In the genomic region with DNA sequence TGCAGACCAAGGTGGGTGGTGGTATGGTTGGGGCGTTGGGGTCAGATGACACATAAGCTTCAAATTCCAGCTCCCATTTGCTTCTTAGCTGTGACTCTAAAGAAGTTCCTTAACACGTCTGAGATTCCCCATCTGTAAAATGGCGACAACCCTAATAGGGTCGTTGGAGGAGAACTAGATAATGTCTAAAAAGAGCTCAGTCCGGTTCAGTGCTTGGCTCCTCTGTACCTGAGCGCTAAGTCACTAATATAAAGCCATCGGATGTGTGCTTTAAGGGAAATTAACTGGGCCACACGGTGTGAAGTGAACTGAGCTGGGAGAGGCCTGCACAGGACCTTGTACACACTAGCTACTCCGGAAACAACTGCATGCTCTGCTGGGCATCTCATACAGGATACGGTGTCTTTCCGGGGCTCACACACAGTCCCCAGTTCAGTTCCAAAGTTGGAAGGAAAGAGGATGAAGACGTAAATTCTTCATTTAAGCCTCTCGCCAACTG, we compare ENCODE assay signal across 8 cellular contexts. TPM values are rescaled to one million over a fixed set of nuclear protein-coding genes. Genes with fewer than 3 reads are reported as not detected.
A peak's percentile ranks its signal among the peaks of the same experiment; 100 is the strongest.
DNase-seq lines count a peak whose midpoint lies in the region; ATAC-seq and TF ChIP-seq lines count a peak whose summit lies in the region.

No MANE protein-coding gene starts in this region.

- POLR2A ChIA-PET in Caco-2 (lab: Charles Lee): interaction anchor here (0.7 to 2.2 kb wide), 11 partner anchors 9 to 335 kb away, joined by 3 to 36 read pairs (median 4); partner anchors contain the start of genes AVPI1, MARVELD1 and RRP12

- BruUV-seq in Caco-2 (replicated peaks; lab: Mats Ljungman, UMichigan): TSS peak; percentile 97

- H3K4me2 ChIP-seq in GM23338: no peak overlapping the region

- intact Hi-C loops in Caco-2 (cut with micrococcal nuclease; ENCODE audit: unreplicated experiment): loop anchor here (10.0 kb wide), 1 partner anchor 332 kb away; the partner anchor contains the start of gene RRP12

- H3K27ac ChIP-seq in GM23338 (ENCODE audit: low read depth): no peak overlapping the region

- peak; percentile 11 for ATAC-seq in GM23338

- H3K27me3 Mint-ChIP-seq in Caco-2 (ENCODE audit: insufficient read depth, unreplicated experiment): no peaks in the 10 kb centered on the region
- peaks cover 29% of the 10 kb centered on the region for H3K27me3 Mint-ChIP-seq in GM23338 (ENCODE audit: insufficient read depth, low read depth, poor library complexity)
- peaks cover 14% of the 10 kb centered on the region for H3K27me3 Mint-ChIP-seq in endothelial cell (ENCODE audit: unreplicated experiment)
- peaks cover 21% of the 10 kb centered on the region for H3K27me3 Mint-ChIP-seq in progenitor cell of endocrine pancreas

- H4K20me1 ChIP-seq in GM23338 (replicated peaks; ENCODE audit: insufficient read depth): peaks cover 18% of the 10 kb centered on the region

- CTCF ChIA-PET in Caco-2 (lab: Charles Lee): interaction anchor here (0.7 to 3.6 kb wide), 9 partner anchors 8 to 1306 kb away, joined by 3 to 17 read pairs (median 7); partner anchors contain the start of genes AVPI1 and MARVELD1

- H3K9me2 ChIP-seq in GM23338 (ENCODE audit: insufficient read depth): peaks cover 10% of the 10 kb centered on the region; the same call in 1 of the 2 replicates

- H3K4me3 ChIP-seq in Caco-2 (ENCODE audit: low read depth, low read length) (peak overlapping the region; percentile 77), GM23338 (no peak overlapping the region)

- H3K36me3 ChIP-seq in Caco-2 (ENCODE audit: control insufficient read depth, insufficient read depth, low read length) (0 out of 2 replicates have a peak, but pooled peaks cover 3% of the 10 kb centered on the region), GM23338 (ENCODE audit: insufficient read depth) (peaks cover 4% of the 10 kb centered on the region; the same call in 1 of the 2 replicates)

- no peaks in the 10 kb centered on the region for H3K9me3 ChIP-seq in Caco-2

- no peak for TF ChIP-seq CTCF in Caco-2 (IDR thresholded peaks at IDR 0.05; ENCODE audit: insufficient read depth in 1 of 2, low read depth in 1 of 2, low read length in 1 of 2, severe bottlenecking in 1 of 2, unreplicated experiment in 1 of 2)
- no peak for TF ChIP-seq CTCF in GM23338 (conservative IDR thresholded peaks at IDR 0.05; ENCODE audit: low read depth in 2 of 2)
- no peak for TF ChIP-seq CTCF in endothelial cell (IDR thresholded peaks at IDR 0.05; ENCODE audit: unreplicated experiment)
- TF ChIP-seq CTCF in progenitor cell of endocrine pancreas (IDR thresholded peaks at IDR 0.05; ENCODE audit: unreplicated experiment): no peak

- H3K79me2 ChIP-seq in GM23338 (replicated peaks; ENCODE audit: insufficient read depth): peaks cover 42% of the 10 kb centered on the region

- H3K4me1 Mint-ChIP-seq in Caco-2 (ENCODE audit: low read depth, unreplicated experiment) (peaks cover 21% of the 10 kb centered on the region), GM23338 (peaks cover 11% of the 10 kb centered on the region), endothelial cell (ENCODE audit: unreplicated experiment) (peaks cover 12% of the 10 kb centered on the region), progenitor cell of endocrine pancreas (ENCODE audit: low read depth) (peaks cover 12% of the 10 kb centered on the region)

- H3K27me3 ChIP-seq in Caco-2 (replicated peaks; ENCODE audit: control insufficient read depth, insufficient read depth, low read length) (no peaks in the 10 kb centered on the region), GM23338 (ENCODE audit: insufficient read depth) (peaks cover 27% of the 10 kb centered on the region)

- peak overlapping the region; percentile 83 for H3K4me3 Mint-ChIP-seq in Caco-2 (ENCODE audit: unreplicated experiment)
- H3K4me3 Mint-ChIP-seq in GM23338: peak overlapping the region; percentile 87
- H3K4me3 Mint-ChIP-seq in endothelial cell (ENCODE audit: unreplicated experiment): peak overlapping the region; percentile 97
- H3K4me3 Mint-ChIP-seq in progenitor cell of endocrine pancreas (ENCODE audit: low read depth): peak overlapping the region; percentile 88

- H3K9me3 Mint-ChIP-seq in Caco-2 (ENCODE audit: unreplicated experiment) (peaks cover 5% of the 10 kb centered on the region), GM23338 (peaks cover 16% of the 10 kb centered on the region), endothelial cell (ENCODE audit: unreplicated experiment) (no peaks in the 10 kb centered on the region), progenitor cell of endocrine pancreas (ENCODE audit: low read depth) (peaks cover 7% of the 10 kb centered on the region)

- peak overlapping the region; percentile 84 for H3K27ac Mint-ChIP-seq in Caco-2 (ENCODE audit: unreplicated experiment)
- H3K27ac Mint-ChIP-seq in GM23338: peak overlapping the region; percentile 96; the same call in 1 of the 2 replicates
- H3K27ac Mint-ChIP-seq in endothelial cell (ENCODE audit: unreplicated experiment): no peak overlapping the region
- H3K27ac Mint-ChIP-seq in progenitor cell of endocrine pancreas: no peak overlapping the region

- H3K36me3 Mint-ChIP-seq in Caco-2 (ENCODE audit: insufficient read depth, unreplicated experiment) (peaks cover 42% of the 10 kb centered on the region), GM23338 (ENCODE audit: low read depth) (peaks cover 52% of the 10 kb centered on the region), endothelial cell (ENCODE audit: low read depth, unreplicated experiment) (peaks cover 22% of the 10 kb centered on the region), progenitor cell of endocrine pancreas (ENCODE audit: insufficient read depth) (peaks cover 9% of the 10 kb centered on the region)

- H3F3A ChIP-seq in GM23338 (replicated peaks; ENCODE audit: low read depth): no peaks in the 10 kb centered on the region

- peak overlapping the region; percentile 77; the same call in 1 of the 2 replicates for H2AFZ ChIP-seq in GM23338

- H3K4me1 ChIP-seq in Caco-2: peaks cover 4% of the 10 kb centered on the region; the same call in 1 of the 2 replicates
- peaks cover 6% of the 10 kb centered on the region for H3K4me1 ChIP-seq in GM23338 (ENCODE audit: insufficient read depth)

- DNase-seq in Caco-2 (no peak), GM23338 (ENCODE audit: low spot score) (no peak), NCI-H2196 (lab: John Stamatoyannopoulos, UW; ENCODE audit: unreplicated experiment) (peak; percentile 58), endothelial cell (ENCODE audit: low spot score) (no peak), progenitor cell of endocrine pancreas (ENCODE audit: low spot score, unreplicated experiment) (no peak), activated gamma-delta T cell treated with Interleukin-2 at 50 U/mL for 16 hours (no peak), NCI-H187 (lab: John Stamatoyannopoulos, UW) (no peak), GM19238 (ENCODE audit: insufficient read length, low spot score) (no peak)

TF ChIP-seq in GM23338, 12 proteins besides CTCF, POLR2A, EP300 and RAD21 (continues in another document):
- no peak for TF ChIP-seq EZH2 (IDR thresholded peaks at IDR 0.05; ENCODE audit: low read depth, unreplicated experiment)
- no peak for TF ChIP-seq NANOG (IDR thresholded peaks at IDR 0.05; ENCODE audit: borderline replicate concordance)

RNA-seq across cellular contexts. Expression of gene ZFYVE27, which starts 0.5 kb away (rescaled TPM):
- total RNA-seq in Caco-2 (2022) (41.3 and 41.6 TPM in 2 replicates), endothelial cell (ENCODE audit: unreplicated experiment) (19.2 TPM), progenitor cell of endocrine pancreas (43.4 and 44.2 TPM in 2 replicates)
- total RNA-seq in GM23338 (2014; rRNA removed; shearing (Covaris generic)): 20.7 and 25.8 TPM in 2 replicates
- polyA plus RNA-seq in GM23338 (2016; fragmentation: Nextera tagmentation; extraction: Ambion mirVana): 13.3 and 15.0 TPM in 2 replicates

RNA-seq across cellular contexts. Expression of gene MARVELD1, which starts 22.9 kb away (rescaled TPM):
- 19.6 and 22.6 TPM in 2 replicates for total RNA-seq in Caco-2 (2022)
- total RNA-seq in GM23338 (2014; rRNA removed; shearing (Covaris generic)): 19.3 and 23.7 TPM in 2 replicates
- 7.3 and 8.7 TPM in 2 replicates for polyA plus RNA-seq in GM23338 (2016; fragmentation: Nextera tagmentation; extraction: Ambion mirVana)
- total RNA-seq in endothelial cell (ENCODE audit: unreplicated experiment): 21.0 TPM
- total RNA-seq in progenitor cell of endocrine pancreas: 14.3 and 14.7 TPM in 2 replicates

RNA-seq across cellular contexts. Expression of gene SFRP5, which starts 35.3 kb away (rescaled TPM):
- total RNA-seq in Caco-2 (2022): 1.0 and 1.1 TPM in 2 replicates
- total RNA-seq in GM23338 (2014; rRNA removed; shearing (Covaris generic)): 3.5 and 5.1 TPM in 2 replicates
- polyA plus RNA-seq in GM23338 (2016; fragmentation: Nextera tagmentation; extraction: Ambion mirVana): 2.4 and 3.4 TPM in 2 replicates
- total RNA-seq in endothelial cell (ENCODE audit: unreplicated experiment): 3.5 TPM
- 73.1 and 81.0 TPM in 2 replicates for total RNA-seq in progenitor cell of endocrine pancreas

RNA-seq across cellular contexts. Expression of gene AVPI1, which starts 49.4 kb away (rescaled TPM):
- total RNA-seq in Caco-2 (2022) (16.1 and 17.1 TPM in 2 replicates), endothelial cell (ENCODE audit: unreplicated experiment) (0.67 TPM), progenitor cell of endocrine pancreas (4.3 TPM in 2 replicates)
- total RNA-seq in GM23338 (2014; rRNA removed; shearing (Covaris generic)): 7.4 and 8.2 TPM in 2 replicates
- 7.6 and 8.9 TPM in 2 replicates for polyA plus RNA-seq in GM23338 (2016; fragmentation: Nextera tagmentation; extraction: Ambion mirVana)

Comparison
In these comparisons a context has a peak if more than half of its experiments do, and no peak if none do; other contexts are left out.
1. H3K27ac Mint-ChIP-seq: peak in Caco-2 (single experiment) and GM23338 (single experiment); none in endothelial cell (single experiment) and progenitor cell of endocrine pancreas (single experiment).
2. RNA of gene SFRP5, which starts 35.3 kb away (total RNA-seq): 73.1 to 81.0 TPM in progenitor cell of endocrine pancreas; 3.5 to 5.1 TPM in GM23338, 3.5 TPM in endothelial cell (single experiment) and 1.0 to 1.1 TPM in Caco-2; every median in the first group is over 10 times any median in the second.
3. Peak in every context shown above with its lines, with median percentiles within 50 percentile points of each other: H3K4me3 Mint-ChIP-seq.